ENCODE assay signal across 18 cellular contexts in the genomic region with DNA sequence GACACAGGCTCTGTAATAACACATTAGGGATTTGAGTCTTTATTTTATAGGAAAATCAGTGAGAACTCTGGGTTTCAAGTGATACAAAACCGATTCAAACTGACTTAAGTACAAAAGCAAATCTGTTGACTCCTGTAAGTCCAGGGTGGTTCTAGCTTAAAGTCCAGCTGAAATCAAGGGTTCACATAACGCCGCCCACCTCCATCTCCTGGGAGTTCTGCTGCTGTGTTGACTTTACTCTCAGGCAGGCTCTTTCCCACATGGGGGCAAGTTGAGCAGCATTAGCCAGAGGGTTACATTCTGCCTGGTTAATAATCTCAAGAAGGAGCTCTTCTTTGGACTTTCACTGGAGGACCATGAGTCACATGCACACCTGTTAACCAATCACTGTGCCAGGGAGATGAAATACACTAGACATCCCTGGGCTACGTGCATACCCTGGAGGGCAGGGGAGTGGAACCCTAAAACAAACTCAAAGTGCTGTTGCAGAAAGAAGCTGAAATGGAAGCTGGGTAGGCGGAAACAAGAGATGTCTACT. TPM values are rescaled to one million over a fixed set of nuclear protein-coding genes. Genes with fewer than 3 reads are reported as not detected.
A peak's percentile ranks its signal among the peaks of the same experiment; 100 is the strongest.
DNase-seq lines count a peak whose midpoint lies in the region; ATAC-seq and TF ChIP-seq lines count a peak whose summit lies in the region.
"Had no signal": no experiment of that assay in that cellular context is flagged by ENCODE, and none has a peak within 500 bp of the region (broad histone marks: within the 10 kb centered on the region; RNA-seq: fewer than 3 reads in every experiment).

No MANE protein-coding gene starts in this region.

- H3K4me2 ChIP-seq in neural progenitor cell: no peak overlapping the region
- H3K4me2 ChIP-seq: PC-9 had no signal

- H3K79me2 ChIP-seq in neural progenitor cell (ENCODE audit: low read depth): no peaks in the 10 kb centered on the region

- peaks cover 2% of the 10 kb centered on the region for H3K27me3 Mint-ChIP-seq in neural progenitor cell (ENCODE audit: insufficient read depth, low read depth)
- peaks cover 14 to 19% of the 10 kb centered on the region in 2 donors for H3K27me3 Mint-ChIP-seq in effector memory CD8-positive, alpha-beta T cell

- H3K9me3 ChIP-seq in neural progenitor cell (ENCODE audit: low read depth): no peaks in the 10 kb centered on the region

- ATAC-seq in effector memory CD8-positive, alpha-beta T cell (replicated peaks): no peak

- TF ChIP-seq CTCF in choroid plexus epithelial cell (conservative IDR thresholded peaks at IDR 0.05; ENCODE audit: low read depth, low read length) (no peak), neural progenitor cell (IDR thresholded peaks at IDR 0.05) (no peak)

- H3K27ac Mint-ChIP-seq in neural progenitor cell: no peak overlapping the region
- no peak overlapping the region for H3K27ac Mint-ChIP-seq in effector memory CD8-positive, alpha-beta T cell
- H3K27ac Mint-ChIP-seq: H9 had no signal

- no peaks in the 10 kb centered on the region for H3F3A ChIP-seq in neural progenitor cell (ENCODE audit: low read depth)

- peak overlapping the region; percentile 79 for H2AFZ ChIP-seq in neural progenitor cell (replicated peaks)
- H2AFZ ChIP-seq: PC-9 had no signal

- DNase-seq in ACHN (peak; percentile 7), HuH-7.5 (ENCODE audit: low spot score) (peak; percentile 15), choroid plexus epithelial cell (ENCODE audit: low read depth) (peak; percentile 32), neural progenitor cell (ENCODE audit: low spot score) (no peak), NCI-H1105 (lab: John Stamatoyannopoulos, UW) (no peak), anterior cingulate cortex (lab: John Stamatoyannopoulos, UW) (no peak), cortex of kidney (lab: John Stamatoyannopoulos, UW) (no peak)
- no peak for DNase-seq in effector memory CD8-positive, alpha-beta T cell
- DNase-seq: C1 segment of cervical spinal cord, DMS 273 treated with DMSO at 0.1 percent for 48 hours, H9, NCI-H146, NCI-H2081, NCI-H510A treated with DMSO at 0.1 percent for 48 hours, PC-9 had no signal

- H3K4me1 ChIP-seq in neural progenitor cell: no peaks in the 10 kb centered on the region

- H3K4me1 Mint-ChIP-seq in neural progenitor cell: no peaks in the 10 kb centered on the region
- H3K4me1 Mint-ChIP-seq in effector memory CD8-positive, alpha-beta T cell (ENCODE audit: low read depth in 2 of 2): no peaks in the 10 kb centered on the region

- in situ Hi-C loops in ACHN (cut with HindIII; ENCODE audit: low pct_ligation_motif_present, low pct_unique_long_range_greater_than_20kb, low sequenced_read_pairs): no loop called here

- H3K9me3 Mint-ChIP-seq in neural progenitor cell: no peaks in the 10 kb centered on the region
- no peaks in the 10 kb centered on the region for H3K9me3 Mint-ChIP-seq in effector memory CD8-positive, alpha-beta T cell
- H3K9me3 Mint-ChIP-seq: H9 had no signal

- no peak overlapping the region for H3K9ac ChIP-seq in neural progenitor cell

- no peaks in the 10 kb centered on the region for H4K20me1 ChIP-seq in neural progenitor cell (ENCODE audit: low read depth)

- H3K27ac ChIP-seq in neural progenitor cell: no peak overlapping the region
- H3K27ac ChIP-seq: PC-9, SK-N-MC had no signal

- H3K27me3 ChIP-seq in neural progenitor cell: no peaks in the 10 kb centered on the region

- no peak overlapping the region for H3K4me3 Mint-ChIP-seq in neural progenitor cell
- no peak overlapping the region for H3K4me3 Mint-ChIP-seq in effector memory CD8-positive, alpha-beta T cell
- H3K4me3 Mint-ChIP-seq: H9 had no signal

- no peaks in the 10 kb centered on the region for H3K36me3 ChIP-seq in neural progenitor cell

- H3K36me3 Mint-ChIP-seq in neural progenitor cell: no peaks in the 10 kb centered on the region
- no peaks in the 10 kb centered on the region for H3K36me3 Mint-ChIP-seq in effector memory CD8-positive, alpha-beta T cell (ENCODE audit: insufficient read depth)

- H3K4me3 ChIP-seq in choroid plexus epithelial cell (ENCODE audit: low read depth, low read length) (no peak overlapping the region), neural progenitor cell (no peak overlapping the region)
- H3K4me3 ChIP-seq: PC-9, SK-N-MC had no signal

RNA-seq across cellular contexts. Expression of gene RNF7, which starts 9.7 kb away (rescaled TPM):
- 105 and 114 TPM in 2 replicates for total RNA-seq in neural progenitor cell (ENCODE audit: low replicate concordance)

RNA-seq across cellular contexts. Expression of gene GRK7, which starts 34.8 kb away (rescaled TPM):
- total RNA-seq in neural progenitor cell (ENCODE audit: low replicate concordance): 0.03 TPM in 1 of 2 replicates, not detected in the other
- total RNA-seq: H9, HT1080, M059J, PC-9 had no signal

Comparison
In these comparisons a context has a peak if more than half of its experiments do, and no peak if none do; other contexts are left out.
1. DNase-seq: peak in ACHN (single experiment), HuH-7.5 (single experiment) and choroid plexus epithelial cell (single experiment); none in neural progenitor cell (single experiment), NCI-H1105 (single experiment), anterior cingulate cortex (0 of 58), cortex of kidney (single experiment) and effector memory CD8-positive, alpha-beta T cell (0 of 3).